ENCODE assay signal across 1 cellular context in genomic region chr12:104177663-104178501, GRCh38.
A peak's percentile ranks its signal among the peaks of the same experiment; 100 is the strongest.
TF ChIP-seq lines count a peak whose summit lies in the region.

No MANE protein-coding gene starts in this region.

TF ChIP-seq in IMR-90, 13 proteins besides CTCF, POLR2A, EP300 and RAD21:
- TF ChIP-seq CHD1 (IDR thresholded peaks at IDR 0.05; ENCODE audit: low read depth, low read length): 0 out of 2 replicates have a peak, but pooled peaks have one; percentile 54
- TF ChIP-seq FOS (IDR thresholded peaks at IDR 0.05; ENCODE audit: low read depth, low read length): peak; percentile 80
- TF ChIP-seq BHLHE40 (IDR thresholded peaks at IDR 0.05; ENCODE audit: low read depth, low read length): no peak
- no peak for TF ChIP-seq RFX5 (IDR thresholded peaks at IDR 0.05; ENCODE audit: low read depth, low read length)
- no peak for TF ChIP-seq MXI1 (IDR thresholded peaks at IDR 0.05; ENCODE audit: borderline replicate concordance, low read depth, low read length)
- no peak for TF ChIP-seq USF2 (IDR thresholded peaks at IDR 0.05; ENCODE audit: low read depth, low read length)
- no peak for TF ChIP-seq MAFK (IDR thresholded peaks at IDR 0.05; ENCODE audit: low read depth, low read length)
- no peak for TF ChIP-seq RCOR1 (IDR thresholded peaks at IDR 0.05; ENCODE audit: insufficient replicate concordance, low read length)
- TF ChIP-seq MAZ (IDR thresholded peaks at IDR 0.05; ENCODE audit: borderline replicate concordance, low read depth, low read length): peak; percentile 35; the same call in 1 of the 2 replicates
- no peak for TF ChIP-seq NFE2L2 (IDR thresholded peaks at IDR 0.05; ENCODE audit: low read depth, low read length)
- TF ChIP-seq CEBPB (IDR thresholded peaks at IDR 0.05; ENCODE audit: low read depth, low read length): peak; percentile 96
- no peak for TF ChIP-seq ELK1 (IDR thresholded peaks at IDR 0.05; ENCODE audit: borderline replicate concordance, low read depth, low read length)
- TF ChIP-seq SMC3 (IDR thresholded peaks at IDR 0.05; ENCODE audit: low read depth, low read length): peak; percentile 32
